16 cellular contexts compared by ENCODE assay signal in genomic region chr9:20292002-20292401, GRCh38.
DNase-seq lines count a peak whose midpoint lies in the region; ATAC-seq and TF ChIP-seq lines count a peak whose summit lies in the region.
"Had no signal": no experiment of that assay in that cellular context is flagged by ENCODE, and none has a peak within 500 bp of the region (broad histone marks: within the 10 kb centered on the region; RNA-seq: fewer than 3 reads in every experiment).

No MANE protein-coding gene starts in this region.

- ATAC-seq in GM19351 (IDR thresholded peaks at IDR 0.05; ENCODE audit: unreplicated experiment) (no peak), HG02840 (IDR thresholded peaks at IDR 0.05; ENCODE audit: low FRiP score, unreplicated experiment) (no peak)
- ATAC-seq: GM12878 had no signal

- no peaks in the 10 kb centered on the region for H3K36me3 Mint-ChIP-seq in CD14-positive monocyte

- no peak overlapping the region for H3K27ac ChIP-seq in 22Rv1
- H3K27ac ChIP-seq: BLaER1 had no signal

- H3K27ac Mint-ChIP-seq in CD14-positive monocyte, result no peak overlapping the region

- H3K4me3 Mint-ChIP-seq in CD14-positive monocyte, result no peak overlapping the region

- H3K27me3 Mint-ChIP-seq in CD14-positive monocyte (ENCODE audit: low read depth in 3 of 3), result no peaks in the 10 kb centered on the region

- H3K4me1 Mint-ChIP-seq in CD14-positive monocyte, result no peaks in the 10 kb centered on the region

- no peak overlapping the region for H3K4me3 ChIP-seq in fibroblast of villous mesenchyme (ENCODE audit: low read depth, low read length)
- H3K4me3 ChIP-seq: BLaER1, GM12878 had no signal

- intact Hi-C loops in CD14-positive monocyte (cut with micrococcal nuclease), result no loop called here

- H3K9me3 Mint-ChIP-seq in CD14-positive monocyte, result peaks cover 0 to 13% (median 4%) of the 10 kb centered on the region in 7 donors

- TF ChIP-seq CTCF in 22Rv1 (IDR thresholded peaks at IDR 0.05), result peak; percentile 28
- TF ChIP-seq CTCF in fibroblast of villous mesenchyme (IDR thresholded peaks at IDR 0.05; ENCODE audit: insufficient read depth, low read depth, low read length), result peak; percentile 39
- no peak for TF ChIP-seq CTCF in CD14-positive monocyte (IDR thresholded peaks at IDR 0.05)

- peak; percentile 27 for DNase-seq in H4 (ENCODE audit: low spot score)
- peak; percentile 2 for DNase-seq in SK-N-DZ (ENCODE audit: low spot score)
- DNase-seq in fibroblast of villous mesenchyme (ENCODE audit: low read depth), result peak; percentile 23
- DNase-seq in CD14-positive monocyte (ENCODE audit: low spot score), result no peak
- no peak for DNase-seq in NCI-H146 (lab: John Stamatoyannopoulos, UW)
- DNase-seq: activated CD4-positive, alpha-beta T cell treated with anti-CD3 and anti-CD28 coated beads for 48 hours; activated naive CD4-positive, alpha-beta T cell; effector memory CD4-positive, alpha-beta T cell; NCI-H2227 treated with DMSO at 0.1 percent for 48 hours; occipital lobe; SIG-M5 had no signal

Comparison
In these comparisons a context has a peak if more than half of its experiments do, and no peak if none do; other contexts are left out.
1. DNase-seq: peak in H4 (single experiment), SK-N-DZ (single experiment) and fibroblast of villous mesenchyme (single experiment); none in CD14-positive monocyte (single experiment) and NCI-H146 (single experiment).